In genomic region chr14:31222834-31223233, GRCh38 we compare ENCODE assay signal across 1 cellular context.
TF ChIP-seq lines count a peak whose summit lies in the region.

No MANE protein-coding gene starts in this region.

TF ChIP-seq in HepG2, 621 proteins besides CTCF, POLR2A, EP300 and RAD21 (continued from another document):
- TF ChIP-seq MYNN (CRISPR knock-in tag; IDR thresholded peaks at IDR 0.05; ENCODE audit: low read depth), result no peak
- no peak for TF ChIP-seq ZNF224 (CRISPR knock-in tag; IDR thresholded peaks at IDR 0.05)
- TF ChIP-seq, protein P1, sequence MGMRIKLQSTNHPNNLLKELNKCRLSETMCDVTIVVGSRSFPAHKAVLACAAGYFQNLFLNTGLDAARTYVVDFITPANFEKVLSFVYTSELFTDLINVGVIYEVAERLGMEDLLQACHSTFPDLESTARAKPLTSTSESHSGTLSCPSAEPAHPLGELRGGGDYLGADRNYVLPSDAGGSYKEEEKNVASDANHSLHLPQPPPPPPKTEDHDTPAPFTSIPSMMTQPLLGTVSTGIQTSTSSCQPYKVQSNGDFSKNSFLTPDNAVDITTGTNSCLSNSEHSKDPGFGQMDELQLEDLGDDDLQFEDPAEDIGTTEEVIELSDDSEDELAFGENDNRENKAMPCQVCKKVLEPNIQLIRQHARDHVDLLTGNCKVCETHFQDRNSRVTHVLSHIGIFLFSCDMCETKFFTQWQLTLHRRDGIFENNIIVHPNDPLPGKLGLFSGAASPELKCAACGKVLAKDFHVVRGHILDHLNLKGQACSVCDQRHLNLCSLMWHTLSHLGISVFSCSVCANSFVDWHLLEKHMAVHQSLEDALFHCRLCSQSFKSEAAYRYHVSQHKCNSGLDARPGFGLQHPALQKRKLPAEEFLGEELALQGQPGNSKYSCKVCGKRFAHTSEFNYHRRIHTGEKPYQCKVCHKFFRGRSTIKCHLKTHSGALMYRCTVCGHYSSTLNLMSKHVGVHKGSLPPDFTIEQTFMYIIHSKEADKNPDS (CRISPR knock-in tag; IDR thresholded peaks at IDR 0.05), result no peak
- TF ChIP-seq, protein P2, sequence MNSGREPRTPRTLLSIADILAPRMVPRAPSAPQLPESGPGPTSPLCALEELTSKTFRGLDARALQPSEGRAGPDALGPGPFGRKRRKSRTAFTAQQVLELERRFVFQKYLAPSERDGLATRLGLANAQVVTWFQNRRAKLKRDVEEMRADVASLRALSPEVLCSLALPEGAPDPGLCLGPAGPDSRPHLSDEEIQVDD (CRISPR knock-in tag; IDR thresholded peaks at IDR 0.05; ENCODE audit: borderline replicate concordance), result no peak
- no peak for TF ChIP-seq ZNF790 (CRISPR knock-in tag; IDR thresholded peaks at IDR 0.05; ENCODE audit: borderline replicate concordance)
- TF ChIP-seq ZNF530 (CRISPR knock-in tag; IDR thresholded peaks at IDR 0.05; ENCODE audit: low read depth), result no peak
- no peak for TF ChIP-seq ERF (CRISPR knock-in tag; IDR thresholded peaks at IDR 0.05)
- TF ChIP-seq ZMYM3 (CRISPR knock-in tag; IDR thresholded peaks at IDR 0.05), result peak; percentile 85
- no peak for TF ChIP-seq ZNF432 (CRISPR knock-in tag; IDR thresholded peaks at IDR 0.05; ENCODE audit: borderline replicate concordance)
- TF ChIP-seq RELA (CRISPR knock-in tag; IDR thresholded peaks at IDR 0.05), result no peak
- no peak for TF ChIP-seq ZNF10 (CRISPR knock-in tag; IDR thresholded peaks at IDR 0.05; ENCODE audit: borderline replicate concordance, low read depth)
- TF ChIP-seq MAX (IDR thresholded peaks at IDR 0.05), result no peak
